18 cellular contexts compared by ENCODE assay signal in genomic region chr18:47935321-47935720, GRCh38. TPM values are rescaled to one million over a fixed set of nuclear protein-coding genes. Genes with fewer than 3 reads are reported as not detected.
DNase-seq lines count a peak whose midpoint lies in the region; ATAC-seq, FAIRE-seq and TF ChIP-seq lines count a peak whose summit lies in the region.
"Had no signal": no experiment of that assay in that cellular context is flagged by ENCODE, and none has a peak within 500 bp of the region (broad histone marks: within the 10 kb centered on the region; RNA-seq: fewer than 3 reads in every experiment).

No MANE protein-coding gene starts in this region.

- no peaks in the 10 kb centered on the region for H3K36me3 ChIP-seq in Loucy (ENCODE audit: insufficient read depth, low read length)
- H3K36me3 ChIP-seq: BLaER1 had no signal

- H3K4me3 ChIP-seq in Loucy (ENCODE audit: low read length, poor library complexity, severe bottlenecking), result no peak overlapping the region
- H3K4me3 ChIP-seq: BLaER1, SK-N-MC had no signal

- DNase-seq in D721Med (ENCODE audit: insufficient read length, low spot score) (no peak), SK-MEL-5 (ENCODE audit: low read depth, low spot score) (peak; percentile 36), pons (ENCODE audit: low spot score) (peak; percentile 78), DMS 273 treated with DMSO at 0.1 percent for 48 hours (lab: John Stamatoyannopoulos, UW) (no peak)
- DNase-seq: Caco-2; CD4-positive, alpha-beta memory T cell; H9; KBM-7; NCI-H1694 treated with DMSO at 0.1 percent for 48 hours; PC-3; SHP77; SW 1271; T-helper 17 cell had no signal

- TF ChIP-seq CTCF in D721Med (IDR thresholded peaks at IDR 0.05; ENCODE audit: insufficient read depth, missing control alignments), result no peak
- TF ChIP-seq CTCF in Loucy (conservative IDR thresholded peaks at IDR 0.05; ENCODE audit: low read length), result no peak

- FAIRE-seq in D721Med (lab: Jason Lieb, UNC), result peak; percentile 97

- H3K4me2 ChIP-seq in Loucy (ENCODE audit: low read depth, low read length, poor library complexity, severe bottlenecking), result no peak overlapping the region

- ATAC-seq in GM21381 (IDR thresholded peaks at IDR 0.05; ENCODE audit: unreplicated experiment) (no peak), HG02981 (IDR thresholded peaks at IDR 0.05; ENCODE audit: unreplicated experiment) (no peak)
- ATAC-seq: PC-3, T-helper 17 cell had no signal

- H3K9ac ChIP-seq in Loucy (ENCODE audit: low read depth, low read length, poor library complexity, severe bottlenecking), result peak overlapping the region; percentile 59
- H3K9ac ChIP-seq: BLaER1 had no signal

- peaks cover 4% of the 10 kb centered on the region; the same call in 1 of the 2 replicates for H3F3A ChIP-seq in Loucy (ENCODE audit: low read depth)

- H3K9me2 ChIP-seq in Loucy (replicated peaks; ENCODE audit: low read depth, low read length), result no peaks in the 10 kb centered on the region

- no peaks in the 10 kb centered on the region for H3K27me3 ChIP-seq in Loucy (ENCODE audit: insufficient read depth, low read length, poor library complexity, severe bottlenecking)
- H3K27me3 ChIP-seq: BLaER1 had no signal

- H3K79me2 ChIP-seq in Loucy (ENCODE audit: insufficient read depth, low read length), result no peaks in the 10 kb centered on the region

- in situ Hi-C loops in SK-MEL-5 (cut with HindIII; ENCODE audit: low pct_unique_long_range_greater_than_20kb, low sequenced_read_pairs), result no loop called here

- 0 out of 2 replicates have a peak overlapping the region, but pooled peaks have one; percentile 23 for H2AFZ ChIP-seq in Loucy (ENCODE audit: low read length)

- H3K9me3 ChIP-seq in Loucy (ENCODE audit: insufficient read depth, low read depth, low read length), result no peaks in the 10 kb centered on the region
- H3K9me3 ChIP-seq: BLaER1, Caco-2 had no signal

- H4K20me1 ChIP-seq in Loucy (ENCODE audit: insufficient read depth, low read length, poor library complexity, severe bottlenecking), result no peaks in the 10 kb centered on the region
- H4K20me1 ChIP-seq: BLaER1 had no signal

- H3K4me1 ChIP-seq in Loucy (ENCODE audit: insufficient read depth, low read length, poor library complexity, severe bottlenecking), result peaks cover 80% of the 10 kb centered on the region
- H3K4me1 ChIP-seq: Caco-2 had no signal

RNA-seq across cellular contexts. Expression of gene SMAD2, which starts 4.9 kb away (rescaled TPM):
- total RNA-seq in SK-MEL-5 (2014; rRNA removed; shearing (Covaris generic)), result 96.0 and 105 TPM in 2 replicates
- polyA plus RNA-seq in SK-MEL-5 (2015; cell fraction: cytosol; rRNA removed), result 36.8 and 43.4 TPM in 2 replicates
- polyA plus RNA-seq in SK-MEL-5 (2015; cell fraction: nucleus; rRNA removed), result 24.7 and 29.6 TPM in 2 replicates

Comparison
In these comparisons a context has a peak if more than half of its experiments do, and no peak if none do; other contexts are left out.
1. DNase-seq: peak in SK-MEL-5 (single experiment) and pons (single experiment); none in D721Med (single experiment) and DMS 273 treated with DMSO at 0.1 percent for 48 hours (single experiment).